ENCODE assay signal across 2 cellular contexts in genomic region chr9:12739014-12739413, GRCh38.
TF ChIP-seq lines count a peak whose summit lies in the region.

No MANE protein-coding gene starts in this region.

TF ChIP-seq in HEK293, 187 proteins besides CTCF, POLR2A, EP300 and RAD21:
- TF ChIP-seq GLI2 (tag by site-specific recombination; IDR thresholded peaks at IDR 0.05; ENCODE audit: borderline replicate concordance, low read depth) (no peak), ZNF366 (tag by site-specific recombination; conservative IDR thresholded peaks at IDR 0.05) (peak; percentile 56; the same call in 1 of the 2 replicates), ZNF501 (tag by site-specific recombination; IDR thresholded peaks at IDR 0.05) (no peak), ZNF391 (tag by site-specific recombination; IDR thresholded peaks at IDR 0.05; ENCODE audit: borderline replicate concordance, low read depth) (no peak), ZNF423 (tag by site-specific recombination; IDR thresholded peaks at IDR 0.05) (no peak), AEBP2 (tag by site-specific recombination; IDR thresholded peaks at IDR 0.05; ENCODE audit: borderline replicate concordance) (no peak), WT1 (tag by site-specific recombination; IDR thresholded peaks at IDR 0.05) (peak; percentile 21; the same call in 1 of the 2 replicates), ZNF398 (tag by site-specific recombination; IDR thresholded peaks at IDR 0.05) (no peak), ZNF510 (tag by site-specific recombination; IDR thresholded peaks at IDR 0.05; ENCODE audit: insufficient replicate concordance) (no peak), YY2 (tag by site-specific recombination; IDR thresholded peaks at IDR 0.05) (no peak), ZNF664 (tag by site-specific recombination; IDR thresholded peaks at IDR 0.05) (no peak), ZEB2 (tag by site-specific recombination; IDR thresholded peaks at IDR 0.05) (0 out of 2 replicates have a peak, but pooled peaks have one; percentile 21), HOXA7 (CRISPR knock-in tag; IDR thresholded peaks at IDR 0.05; ENCODE audit: borderline replicate concordance) (no peak), ZBTB17 (tag by site-specific recombination; IDR thresholded peaks at IDR 0.05) (no peak), HOXD13 (CRISPR knock-in tag; IDR thresholded peaks at IDR 0.05; ENCODE audit: borderline replicate concordance) (0 out of 2 replicates have a peak, but pooled peaks have one; percentile 32), ZNF843 (tag by site-specific recombination; IDR thresholded peaks at IDR 0.05) (peak; percentile 26; the same call in 1 of the 2 replicates), ZFP37 (tag by site-specific recombination; IDR thresholded peaks at IDR 0.05) (no peak), ZXDB (tag by site-specific recombination; IDR thresholded peaks at IDR 0.05) (0 out of 2 replicates have a peak, but pooled peaks have one; percentile 15), ZNF776 (tag by site-specific recombination; IDR thresholded peaks at IDR 0.05; ENCODE audit: borderline replicate concordance) (no peak), ZBTB8A (tag by site-specific recombination; IDR thresholded peaks at IDR 0.05) (no peak), PRDM6 (tag by site-specific recombination; IDR thresholded peaks at IDR 0.05) (peak; percentile 70)

TF ChIP-seq in HepG2, 621 proteins besides CTCF, POLR2A, EP300 and RAD21:
- TF ChIP-seq ZNF768 (CRISPR knock-in tag; IDR thresholded peaks at IDR 0.05) (no peak), ZNF577 (CRISPR knock-in tag; IDR thresholded peaks at IDR 0.05; ENCODE audit: borderline replicate concordance, low read depth) (no peak), RBM39 (IDR thresholded peaks at IDR 0.05; ENCODE audit: low read depth, low read length, poor library complexity, severe bottlenecking) (no peak), STAT6 (CRISPR knock-in tag; IDR thresholded peaks at IDR 0.05; ENCODE audit: borderline replicate concordance) (no peak), ZNF549 (CRISPR knock-in tag; IDR thresholded peaks at IDR 0.05) (no peak), ZNF841 (CRISPR knock-in tag; IDR thresholded peaks at IDR 0.05; ENCODE audit: borderline replicate concordance) (no peak), ZHX2 (IDR thresholded peaks at IDR 0.05; ENCODE audit: low read depth) (no peak), ZHX2 (CRISPR knock-in tag; IDR thresholded peaks at IDR 0.05; ENCODE audit: borderline replicate concordance) (no peak), NKX3-1 (CRISPR knock-in tag; IDR thresholded peaks at IDR 0.05) (no peak), IRF2 (CRISPR knock-in tag; IDR thresholded peaks at IDR 0.05) (no peak)
